In genomic region chr7:34821965-34822558, GRCh38 we compare ENCODE assay signal across 17 cellular contexts.
"Had no signal": no experiment of that assay in that cellular context is flagged by ENCODE, and none has a peak within 500 bp of the region (broad histone marks: within the 10 kb centered on the region; RNA-seq: fewer than 3 reads in every experiment).

No MANE protein-coding gene starts in this region.

- DNase-seq: activated CD4-positive, CD25-positive, alpha-beta regulatory T cell; activated effector memory CD4-positive, alpha-beta T cell treated with Interleukin-2 at 50 U/mL for 16 hours; activated T-cell treated with anti-CD3 and anti-CD28 coated beads, Interleukin-2, amount 50 U/mL, for 24 hours; amygdala; effector memory CD4-positive, alpha-beta T cell; hippocampal formation; kidney glomerular epithelial cell; right cardiac atrium; stimulated activated CD4-positive, alpha-beta T cell treated with anti-CD3 and anti-CD28 coated beads, Interleukin-12 subunit alpha, Interleukin-12 subunit beta, amount 100 ng/mL, for 4 hours; stimulated activated naive CD4-positive, alpha-beta T cell treated with Interleukin-2 at 50 U/mL for 16 hours; T-helper 17 cell had no signal

- H3K4me3 Mint-ChIP-seq: activated T-cell treated with anti-CD3 and anti-CD28 coated beads, Interleukin-2, amount 50 U/mL, for 24 hours; brain; T-helper 17 cell; type B pancreatic cell had no signal

- H3K27ac Mint-ChIP-seq: activated naive CD4-positive, alpha-beta T cell treated with anti-CD3 and anti-CD28 coated beads, Interleukin-2, amount 50 U/mL, for 72 hours; activated T-cell treated with anti-CD3 and anti-CD28 coated beads, Interleukin-2, amount 50 U/mL, for 24 hours; progenitor cell of endocrine pancreas; T-helper 17 cell; type B pancreatic cell had no signal

- H3K4me1 Mint-ChIP-seq: brain, T-helper 17 cell had no signal

- H3K27me3 Mint-ChIP-seq: brain, progenitor cell of endocrine pancreas had no signal

- H3K27ac ChIP-seq: neutrophil, suprapubic skin had no signal

- H3K9me3 ChIP-seq: neutrophil, suprapubic skin had no signal

- H3K36me3 Mint-ChIP-seq: activated naive CD4-positive, alpha-beta T cell treated with anti-CD3 and anti-CD28 coated beads, Interleukin-2, amount 50 U/mL, for 72 hours; brain; type B pancreatic cell had no signal

- H3K9me3 Mint-ChIP-seq: activated naive CD4-positive, alpha-beta T cell treated with anti-CD3 and anti-CD28 coated beads, Interleukin-2, amount 50 U/mL, for 72 hours; activated T-cell treated with anti-CD3 and anti-CD28 coated beads, Interleukin-2, amount 50 U/mL, for 24 hours; type B pancreatic cell had no signal

- H3K4me3 ChIP-seq: suprapubic skin had no signal

- H3K36me3 ChIP-seq: neutrophil, suprapubic skin had no signal

- H3K4me1 ChIP-seq: suprapubic skin had no signal

- H3K27me3 ChIP-seq: neutrophil, suprapubic skin had no signal

- ATAC-seq: activated naive CD4-positive, alpha-beta T cell treated with anti-CD3 and anti-CD28 coated beads, Interleukin-2, amount 50 U/mL, for 72 hours; right cardiac atrium; T-helper 17 cell had no signal
